In the genomic region with DNA sequence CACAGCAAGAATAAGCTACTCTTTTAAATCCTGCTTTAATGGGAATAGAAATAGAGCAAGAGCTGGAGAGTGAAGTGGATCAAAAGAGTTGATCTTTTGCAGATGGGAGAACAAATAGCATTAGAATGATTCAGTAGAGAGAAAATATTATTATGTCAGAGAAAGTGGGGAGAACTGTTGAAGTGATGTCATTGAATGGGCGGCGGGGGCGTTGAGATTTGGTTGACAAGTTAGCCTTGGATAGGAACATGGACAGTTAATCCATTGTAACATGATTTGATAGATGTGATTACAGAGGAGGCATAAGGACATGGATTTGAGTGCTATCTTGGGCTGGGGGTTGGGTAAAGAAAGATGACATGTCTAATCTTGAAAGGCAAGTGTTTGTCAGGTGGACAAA, we compare ENCODE assay signal across 1 cellular context.
TF ChIP-seq lines count a peak whose summit lies in the region.

No MANE protein-coding gene starts in this region.

TF ChIP-seq in HepG2, 621 proteins besides CTCF, POLR2A, EP300 and RAD21:
- no peak for TF ChIP-seq ZNF563 (CRISPR knock-in tag; IDR thresholded peaks at IDR 0.05)
- TF ChIP-seq ATF7 (IDR thresholded peaks at IDR 0.05), result peak; percentile 51
- TF ChIP-seq ATF7 (CRISPR knock-in tag; IDR thresholded peaks at IDR 0.05), result no peak
TF ChIP-seq in HepG2: peak in this region for 1.
